In genomic region chr14:50815058-50815457, GRCh38 we compare ENCODE assay signal across 8 cellular contexts. TPM values are rescaled to one million over a fixed set of nuclear protein-coding genes. Genes with fewer than 3 reads are reported as not detected.
"Had no signal": no experiment of that assay in that cellular context is flagged by ENCODE, and none has a peak within 500 bp of the region (broad histone marks: within the 10 kb centered on the region; RNA-seq: fewer than 3 reads in every experiment).

No MANE protein-coding gene starts in this region.

RNA-seq across cellular contexts. Expression of gene ABHD12B, which starts 56.8 kb away (rescaled TPM):
- total RNA-seq: activated CD4-positive, alpha-beta T cell treated with anti-CD3 and anti-CD28 coated beads for 36 hours; activated CD4-positive, alpha-beta T cell treated with anti-CD3 and anti-CD28 coated beads, Interleukin-2, amount 10 ng/mL, durations not matched to agents 7 days and 5 days; activated T-cell treated with anti-CD3 and anti-CD28 coated beads, Interleukin-2, amount 50 U/mL, for 4 hours; ascending aorta; cardiac muscle cell; Right ventricle myocardium superior; T-helper 1 cell treated with Interleukin-12 subunit alpha and Interleukin-12 subunit beta and Interleukin-4 antibody, amounts not matched to agents 30 ng/mL and 1 ng/mL, for 36 hours; T-helper 2 cell treated with Interferon-gamma antibody and Interleukin-4, amounts not matched to agents 100 ng/mL and 5 ng/mL, for 36 hours had no signal
